In the genomic region with DNA sequence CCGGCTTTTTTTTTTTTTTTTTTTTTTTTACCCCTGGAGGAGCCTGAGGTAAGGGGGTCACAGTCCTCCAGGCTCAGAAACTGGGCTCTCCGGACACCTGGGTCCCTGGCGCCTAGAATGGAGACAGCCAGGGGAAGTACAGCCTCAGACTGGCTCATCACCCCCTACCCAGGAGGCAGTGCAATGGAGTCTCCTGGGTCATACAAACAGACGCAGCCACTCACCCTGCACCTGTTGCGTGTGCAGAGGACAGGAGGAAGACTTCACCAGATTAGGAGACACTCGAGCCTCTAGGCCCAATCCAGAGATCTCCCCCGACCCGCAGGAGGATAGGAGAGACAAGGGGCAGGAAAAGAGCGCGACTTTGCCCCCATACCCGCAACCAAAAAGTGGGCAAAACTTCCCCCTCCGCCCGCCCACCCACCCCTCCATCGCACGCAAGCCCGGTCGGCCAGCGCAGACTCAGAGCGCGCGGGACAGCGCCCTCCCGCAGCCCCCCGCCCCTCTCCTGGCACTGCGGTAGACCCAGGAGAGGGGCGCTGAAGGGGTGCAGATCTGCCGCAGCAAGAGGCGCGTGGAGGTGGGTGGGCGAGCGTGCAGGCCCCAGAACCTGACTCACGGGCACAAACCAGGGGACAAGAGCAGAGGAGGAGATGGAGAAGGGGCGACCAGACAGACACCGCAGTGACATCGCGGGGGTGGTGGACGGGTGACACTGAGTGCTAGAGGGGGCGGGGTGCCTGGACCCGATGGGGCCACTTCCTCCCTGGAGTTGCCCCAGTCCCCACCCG, we compare ENCODE assay signal across 11 cellular contexts. TPM values are rescaled to one million over a fixed set of nuclear protein-coding genes. Genes with fewer than 3 reads are reported as not detected.
DNase-seq lines count a peak whose midpoint lies in the region; ATAC-seq and TF ChIP-seq lines count a peak whose summit lies in the region.
"Had no signal": no experiment of that assay in that cellular context is flagged by ENCODE, and none has a peak within 500 bp of the region (broad histone marks: within the 10 kb centered on the region; RNA-seq: fewer than 3 reads in every experiment).

No MANE protein-coding gene starts in this region.

- no peak for TF ChIP-seq CTCF in epithelial cell of proximal tubule (conservative IDR thresholded peaks at IDR 0.05; ENCODE audit: low read depth, low read length)
- TF ChIP-seq CTCF in osteocyte (IDR thresholded peaks at IDR 0.05), result no peak

- POLR2A ChIA-PET in CD8-positive, alpha-beta memory T cell (lab: Charles Lee), result no interaction called here

- ATAC-seq in HG03432 (IDR thresholded peaks at IDR 0.05; ENCODE audit: unreplicated experiment), result no peak
- ATAC-seq in HG03521 (IDR thresholded peaks at IDR 0.05; ENCODE audit: unreplicated experiment), result no peak
- ATAC-seq in GM21825 (IDR thresholded peaks at IDR 0.05; ENCODE audit: unreplicated experiment), result no peak

- H3K9me3 ChIP-seq in CD8-positive, alpha-beta memory T cell (ENCODE audit: low read length), result no peaks in the 10 kb centered on the region
- H3K9me3 ChIP-seq: SJCRH30 had no signal

- CTCF ChIA-PET in CD8-positive, alpha-beta memory T cell (lab: Charles Lee), result interaction anchor here (0.7 kb wide), 1 partner anchor 905 kb away, joined by 3 read pairs; no protein-coding TSS in a partner anchor

- H3K27ac Mint-ChIP-seq in CD8-positive, alpha-beta memory T cell, result no peak overlapping the region
- H3K27ac Mint-ChIP-seq in IgD-negative memory B cell (no peak overlapping the region), osteocyte (ENCODE audit: unreplicated experiment) (no peak overlapping the region)

- no peaks in the 10 kb centered on the region for H3K36me3 ChIP-seq in CD8-positive, alpha-beta memory T cell (ENCODE audit: insufficient read depth, low read length)
- H3K36me3 ChIP-seq: SJCRH30 had no signal

- H3K27me3 Mint-ChIP-seq in CD8-positive, alpha-beta memory T cell, result peaks cover 35 to 54% of the 10 kb centered on the region in 2 donors
- peaks cover 37% of the 10 kb centered on the region for H3K27me3 Mint-ChIP-seq in IgD-negative memory B cell
- peaks cover 58% of the 10 kb centered on the region for H3K27me3 Mint-ChIP-seq in osteocyte (ENCODE audit: unreplicated experiment)

- DNase-seq in CD8-positive, alpha-beta memory T cell, result no peak
- DNase-seq in epithelial cell of proximal tubule (ENCODE audit: low read depth) (no peak), osteocyte (ENCODE audit: extremely low spot score, unreplicated experiment) (no peak)
- DNase-seq in stimulated activated CD4-positive, alpha-beta T cell treated with anti-CD3 and anti-CD28 coated beads, Interleukin-1b, Interleukin-23, amount 100 ng/mL, for 48 hours, result no peak
- DNase-seq: NCI-H1105, SJCRH30 had no signal

- H3K4me3 ChIP-seq in CD8-positive, alpha-beta memory T cell (ENCODE audit: low read length), result no peak overlapping the region
- H3K4me3 ChIP-seq in epithelial cell of proximal tubule (ENCODE audit: low read depth, low read length), result peak overlapping the region; percentile 55

- H3K4me1 ChIP-seq in CD8-positive, alpha-beta memory T cell (ENCODE audit: insufficient read depth, low read length), result no peaks in the 10 kb centered on the region

- peak overlapping the region in 5 of 7 donors; percentile 19 to 58 (median 53) for H3K4me3 Mint-ChIP-seq in CD8-positive, alpha-beta memory T cell
- H3K4me3 Mint-ChIP-seq in IgD-negative memory B cell, result peak overlapping the region; percentile 28 to 88 (median 53)
- H3K4me3 Mint-ChIP-seq in osteocyte (ENCODE audit: unreplicated experiment), result peak overlapping the region; percentile 63

- H3K4me1 Mint-ChIP-seq in CD8-positive, alpha-beta memory T cell, result peaks cover 0 to 14% (median 4%) of the 10 kb centered on the region in 3 donors
- peaks cover 4 to 7% (median 5%) of the 10 kb centered on the region in 3 donors for H3K4me1 Mint-ChIP-seq in IgD-negative memory B cell
- peaks cover 4% of the 10 kb centered on the region for H3K4me1 Mint-ChIP-seq in osteocyte (ENCODE audit: unreplicated experiment)

- peaks cover 25% of the 10 kb centered on the region for H3K27me3 ChIP-seq in CD8-positive, alpha-beta memory T cell (ENCODE audit: insufficient read depth, low read length, poor library complexity, severe bottlenecking)

- no peak overlapping the region for H3K27ac ChIP-seq in CD8-positive, alpha-beta memory T cell (ENCODE audit: low read depth, low read length)
- H3K27ac ChIP-seq: SJCRH30 had no signal

- H3K36me3 Mint-ChIP-seq in CD8-positive, alpha-beta memory T cell, result no peaks in the 10 kb centered on the region
- H3K36me3 Mint-ChIP-seq in IgD-negative memory B cell (peaks cover 1% of the 10 kb centered on the region), osteocyte (ENCODE audit: unreplicated experiment) (no peaks in the 10 kb centered on the region)

- H3K9me3 Mint-ChIP-seq in CD8-positive, alpha-beta memory T cell, result no peaks in the 10 kb centered on the region
- H3K9me3 Mint-ChIP-seq in IgD-negative memory B cell (peaks cover 0 to 2% (median 0%) of the 10 kb centered on the region in 3 donors), osteocyte (ENCODE audit: unreplicated experiment) (no peaks in the 10 kb centered on the region)

RNA-seq across cellular contexts. Expression of a gene that starts 0.9 kb away (rescaled TPM):
- total RNA-seq in CD8-positive, alpha-beta memory T cell, result under 1 TPM; 0.13 to 0.18 TPM
- not detected for polyA plus RNA-seq in CD8-positive, alpha-beta memory T cell
- polyA plus RNA-seq in IgD-negative memory B cell, result not detected
- total RNA-seq in epithelial cell of proximal tubule, result 0.06 and 0.14 TPM in 2 replicates
- 0.11 and 0.24 TPM in 2 replicates for total RNA-seq in osteocyte

RNA-seq across cellular contexts. Expression of a gene that starts 21.4 kb away (rescaled TPM):
- not detected for total RNA-seq in CD8-positive, alpha-beta memory T cell
- polyA plus RNA-seq in CD8-positive, alpha-beta memory T cell, result not detected
- polyA plus RNA-seq in IgD-negative memory B cell, result not detected
- total RNA-seq in epithelial cell of proximal tubule (not detected in 2 replicates), osteocyte (not detected in 2 replicates)
- total RNA-seq: lower leg skin, SJCRH30 had no signal

RNA-seq across cellular contexts. Expression of a gene that starts 44.9 kb away (rescaled TPM):
- total RNA-seq in CD8-positive, alpha-beta memory T cell, result 1,000 to 10,000 TPM; 1,446 to 1,504 TPM
- 1,526 TPM for polyA plus RNA-seq in CD8-positive, alpha-beta memory T cell
- 1,505 TPM for polyA plus RNA-seq in IgD-negative memory B cell
- total RNA-seq in epithelial cell of proximal tubule, result 59.0 and 86.7 TPM in 2 replicates
- total RNA-seq in osteocyte, result 1,019 and 1,057 TPM in 2 replicates

RNA-seq across cellular contexts. Expression of a gene that starts 53.0 kb away (rescaled TPM):
- under 1 TPM; 0.33 to 0.35 TPM for total RNA-seq in CD8-positive, alpha-beta memory T cell
- not detected for polyA plus RNA-seq in CD8-positive, alpha-beta memory T cell
- 72.0 TPM for polyA plus RNA-seq in IgD-negative memory B cell
- total RNA-seq in epithelial cell of proximal tubule (314 and 425 TPM in 2 replicates), osteocyte (79.8 and 92.6 TPM in 2 replicates)

Comparison
In these comparisons a context has a peak if more than half of its experiments do, and no peak if none do; other contexts are left out.
1. RNA of a gene that starts 44.9 kb away (total RNA-seq): 1,446 to 1,504 TPM in CD8-positive, alpha-beta memory T cell and 1,019 to 1,057 TPM in osteocyte; 59.0 to 86.7 TPM in epithelial cell of proximal tubule; every median in the first group is over 10 times any median in the second.
2. Peak in every context shown above with its lines, with median percentiles within 50 percentile points of each other: H3K4me3 Mint-ChIP-seq.